In the genomic region with DNA sequence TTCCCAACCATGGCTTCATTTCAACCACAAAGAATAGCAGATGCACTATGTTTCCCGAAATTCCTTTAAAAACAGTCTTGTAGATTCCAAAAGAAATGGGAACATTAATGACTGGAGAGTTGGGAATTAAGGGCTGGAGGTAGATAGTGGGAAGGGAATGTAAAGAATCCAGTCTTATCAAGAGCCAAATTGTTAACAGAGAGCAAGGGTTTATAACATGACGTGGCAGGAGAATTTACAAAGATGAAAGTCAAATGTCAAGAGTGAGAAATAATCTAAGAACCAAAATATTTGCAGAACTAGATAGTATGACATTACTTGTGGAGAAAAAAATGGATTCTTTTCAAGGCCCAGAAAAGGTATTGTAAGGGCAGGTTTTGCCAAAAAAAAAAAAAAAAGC, we compare ENCODE assay signal across 27 cellular contexts.
"Had no signal": no experiment of that assay in that cellular context is flagged by ENCODE, and none has a peak within 500 bp of the region (broad histone marks: within the 10 kb centered on the region; RNA-seq: fewer than 3 reads in every experiment).

No MANE protein-coding gene starts in this region.

- H3K9me3 ChIP-seq: breast epithelium had no signal

- H3K4me3 ChIP-seq: breast epithelium, SK-N-MC had no signal

- DNase-seq: activated CD4-positive, alpha-beta memory T cell treated with anti-CD3 and anti-CD28 coated beads for 36 hours; activated CD4-positive, alpha-beta T cell treated with anti-CD3 and anti-CD28 coated beads, Interleukin-2, amount 10 ng/mL, durations not matched to agents 7 days and 5 days; activated CD4-positive, CD25-positive, alpha-beta regulatory T cell; activated CD8-positive, alpha-beta memory T cell treated with anti-CD3 and anti-CD28 coated beads for 24 hours; activated gamma-delta T cell; activated naive CD4-positive, alpha-beta T cell treated with anti-CD3 and anti-CD28 coated beads for 36 hours; activated T-cell treated with anti-CD3 and anti-CD28 coated beads, Interleukin-2, amount 50 U/mL, for 4 hours; caudate nucleus; Kasumi-1; KBM-7; NCI-H1048; NCI-H1417; NCI-H2029; NCI-H2107; NCI-H2171 treated with DMSO at 0.1 percent for 48 hours; NCI-H345; NCI-H510A; NCI-H526 treated with DMSO at 0.1 percent for 48 hours; NCI-H82; RPMI8226; T-helper 1 cell had no signal

- ATAC-seq: activated T-cell treated with anti-CD3 and anti-CD28 coated beads, Interleukin-2, amount 50 U/mL, for 4 hours; activated T-helper 17 cell treated with anti-CD3 and anti-CD28 coated beads, Interleukin-2, amount 50 U/mL, for 72 hours; Panc1; Right ventricle myocardium inferior had no signal

- H3K27ac ChIP-seq: breast epithelium, SK-N-MC, VCaP had no signal

- H3K4me1 ChIP-seq: breast epithelium had no signal

- H3K36me3 ChIP-seq: breast epithelium had no signal

- H3K27me3 ChIP-seq: breast epithelium had no signal
